In the genomic region with DNA sequence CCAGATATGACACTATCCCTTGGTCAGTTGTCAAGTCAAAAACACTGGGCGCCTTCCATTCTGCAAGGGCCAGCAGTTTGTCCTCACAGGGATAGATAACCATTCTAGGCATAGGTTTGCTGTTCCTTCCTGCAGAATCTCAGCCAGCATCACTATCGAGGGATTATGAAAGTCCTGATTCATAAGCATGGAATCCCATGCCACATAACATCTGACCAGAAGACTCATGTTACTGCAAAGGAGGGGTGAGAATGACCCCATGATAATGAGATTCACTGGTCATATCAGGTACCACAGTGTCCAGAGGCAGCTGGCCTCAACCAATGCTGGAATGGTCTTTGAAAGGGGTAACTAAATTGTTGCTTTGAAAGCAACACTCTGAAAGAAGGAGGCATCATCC, we compare ENCODE assay signal across 1 cellular context.
TF ChIP-seq lines count a peak whose summit lies in the region.

No MANE protein-coding gene starts in this region.

TF ChIP-seq in IMR-90, 13 proteins besides CTCF, POLR2A, EP300 and RAD21:
- TF ChIP-seq, protein P1, sequence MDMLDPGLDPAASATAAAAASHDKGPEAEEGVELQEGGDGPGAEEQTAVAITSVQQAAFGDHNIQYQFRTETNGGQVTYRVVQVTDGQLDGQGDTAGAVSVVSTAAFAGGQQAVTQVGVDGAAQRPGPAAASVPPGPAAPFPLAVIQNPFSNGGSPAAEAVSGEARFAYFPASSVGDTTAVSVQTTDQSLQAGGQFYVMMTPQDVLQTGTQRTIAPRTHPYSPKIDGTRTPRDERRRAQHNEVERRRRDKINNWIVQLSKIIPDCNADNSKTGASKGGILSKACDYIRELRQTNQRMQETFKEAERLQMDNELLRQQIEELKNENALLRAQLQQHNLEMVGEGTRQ (IDR thresholded peaks at IDR 0.05; ENCODE audit: low read depth, low read length), result no peak
- TF ChIP-seq RCOR1 (IDR thresholded peaks at IDR 0.05; ENCODE audit: insufficient replicate concordance, low read length), result no peak
- no peak for TF ChIP-seq CHD1 (IDR thresholded peaks at IDR 0.05; ENCODE audit: low read depth, low read length)
- TF ChIP-seq, protein P2, sequence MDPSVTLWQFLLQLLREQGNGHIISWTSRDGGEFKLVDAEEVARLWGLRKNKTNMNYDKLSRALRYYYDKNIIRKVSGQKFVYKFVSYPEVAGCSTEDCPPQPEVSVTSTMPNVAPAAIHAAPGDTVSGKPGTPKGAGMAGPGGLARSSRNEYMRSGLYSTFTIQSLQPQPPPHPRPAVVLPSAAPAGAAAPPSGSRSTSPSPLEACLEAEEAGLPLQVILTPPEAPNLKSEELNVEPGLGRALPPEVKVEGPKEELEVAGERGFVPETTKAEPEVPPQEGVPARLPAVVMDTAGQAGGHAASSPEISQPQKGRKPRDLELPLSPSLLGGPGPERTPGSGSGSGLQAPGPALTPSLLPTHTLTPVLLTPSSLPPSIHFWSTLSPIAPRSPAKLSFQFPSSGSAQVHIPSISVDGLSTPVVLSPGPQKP (IDR thresholded peaks at IDR 0.05; ENCODE audit: borderline replicate concordance, low read depth, low read length), result no peak
- TF ChIP-seq BHLHE40 (IDR thresholded peaks at IDR 0.05; ENCODE audit: low read depth, low read length), result no peak
- TF ChIP-seq NFE2L2 (IDR thresholded peaks at IDR 0.05; ENCODE audit: low read depth, low read length), result no peak
- TF ChIP-seq SMC3 (IDR thresholded peaks at IDR 0.05; ENCODE audit: low read depth, low read length), result no peak
- no peak for TF ChIP-seq RFX5 (IDR thresholded peaks at IDR 0.05; ENCODE audit: low read depth, low read length)
- TF ChIP-seq FOS (IDR thresholded peaks at IDR 0.05; ENCODE audit: low read depth, low read length), result no peak
TF ChIP-seq in IMR-90: peak in this region for 0.
